In the genomic region with DNA sequence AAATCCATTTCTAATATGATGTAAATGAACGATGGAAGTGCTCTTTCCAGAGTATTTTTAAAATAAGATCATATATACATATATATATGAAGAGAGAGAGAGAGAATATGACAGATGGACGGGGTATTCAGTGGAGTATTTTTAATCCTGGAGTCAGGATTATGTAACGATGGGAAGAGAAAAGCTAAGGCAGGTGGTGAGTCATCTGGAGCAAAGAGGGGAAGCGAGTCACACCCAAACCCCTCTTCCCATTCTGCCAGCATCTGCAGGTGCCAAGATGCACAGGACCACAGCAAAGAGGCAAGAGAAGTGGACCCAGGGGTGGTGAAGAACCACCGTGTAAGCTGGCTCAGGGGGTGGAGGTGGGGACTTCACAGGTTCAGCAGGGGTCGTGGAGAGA, we compare ENCODE assay signal across 23 cellular contexts.
"Had no signal": no experiment of that assay in that cellular context is flagged by ENCODE, and none has a peak within 500 bp of the region (broad histone marks: within the 10 kb centered on the region; RNA-seq: fewer than 3 reads in every experiment).

No MANE protein-coding gene starts in this region.

- H3K36me3 ChIP-seq: brain microvascular endothelial cell, colonic mucosa, esophagus squamous epithelium, gastroesophageal sphincter, pancreas, right lobe of liver, thoracic aorta had no signal

- H3K27me3 ChIP-seq: brain microvascular endothelial cell, colonic mucosa, pancreas had no signal

- H3K4me3 Mint-ChIP-seq: activated CD8-positive, alpha-beta T cell treated with anti-CD3 and anti-CD28 coated beads, Interleukin-2, amount 10 ng/mL, durations not matched to agents 7 days and 5 days; activated T-helper 1 cell treated with anti-CD3 and anti-CD28 coated beads, Interleukin-12 subunit alpha, Interleukin-12 subunit beta, Interleukin-2, Interleukin-4 antibody, amounts not matched to agents 30 ng/mL and 10 ng/mL and 1 ng/mL, durations not matched to agents 14 hours and 24 hours and 36 hours; central memory CD8-positive, alpha-beta T cell; memory B cell; nephron; stimulated activated naive CD8-positive, alpha-beta T cell treated with anti-CD3 and anti-CD28 coated beads, Interleukin-15, amount 100 ng/mL, for 72 hours; type B pancreatic cell had no signal

- H3K9me3 ChIP-seq: colonic mucosa, esophagus squamous epithelium, gastroesophageal sphincter, pancreas, right lobe of liver, thoracic aorta had no signal

- H3K4me1 ChIP-seq: colonic mucosa, esophagus squamous epithelium, gastroesophageal sphincter, pancreas, right lobe of liver had no signal

- DNase-seq: activated CD4-positive, alpha-beta T cell treated with anti-CD3 and anti-CD28 coated beads for 1 hour; activated CD4-positive, alpha-beta T cell treated with anti-CD3 and anti-CD28 coated beads, Interleukin-2, amount 50 U/mL, for 1 hour; activated CD8-positive, alpha-beta T cell treated with anti-CD3 and anti-CD28 coated beads, Interleukin-2, amount 10 ng/mL, durations not matched to agents 7 days and 5 days; activated gamma-delta T cell; activated naive CD4-positive, alpha-beta T cell treated with anti-CD3 and anti-CD28 coated beads, Interleukin-2, amount 50 U/mL, for 16 hours; aorta; brain microvascular endothelial cell; colonic mucosa; esophagus squamous epithelium; left ventricle myocardium superior; pancreas; right lobe of liver; stimulated activated CD4-positive, alpha-beta T cell treated with anti-CD3 and anti-CD28 coated beads, Interleukin-1b, Interleukin-23, amount 100 ng/mL, for 48 hours; stimulated activated naive CD8-positive, alpha-beta T cell treated with anti-CD3 and anti-CD28 coated beads, Interleukin-15, amount 100 ng/mL, for 72 hours; T-helper 1 cell had no signal

- H3K27ac Mint-ChIP-seq: activated CD8-positive, alpha-beta T cell treated with anti-CD3 and anti-CD28 coated beads, Interleukin-2, amount 10 ng/mL, durations not matched to agents 7 days and 5 days; activated T-helper 1 cell treated with anti-CD3 and anti-CD28 coated beads, Interleukin-12 subunit alpha, Interleukin-12 subunit beta, Interleukin-2, Interleukin-4 antibody, amounts not matched to agents 30 ng/mL and 10 ng/mL and 1 ng/mL, durations not matched to agents 14 hours and 24 hours and 36 hours; memory B cell; nephron; stimulated activated naive CD8-positive, alpha-beta T cell treated with anti-CD3 and anti-CD28 coated beads, Interleukin-15, amount 100 ng/mL, for 72 hours; type B pancreatic cell had no signal

- H3K27ac ChIP-seq: brain microvascular endothelial cell, colonic mucosa, esophagus squamous epithelium, gastroesophageal sphincter, pancreas, right lobe of liver, skin epidermis, thoracic aorta had no signal

- H3K4me3 ChIP-seq: colonic mucosa, esophagus squamous epithelium, gastroesophageal sphincter, pancreas, right lobe of liver, skin epidermis, thoracic aorta had no signal

- H3K4me1 Mint-ChIP-seq: central memory CD8-positive, alpha-beta T cell; nephron; stimulated activated naive CD8-positive, alpha-beta T cell treated with anti-CD3 and anti-CD28 coated beads, Interleukin-15, amount 100 ng/mL, for 72 hours had no signal

- H3K9me3 Mint-ChIP-seq: activated T-helper 1 cell treated with anti-CD3 and anti-CD28 coated beads, Interleukin-12 subunit alpha, Interleukin-12 subunit beta, Interleukin-2, Interleukin-4 antibody, amounts not matched to agents 30 ng/mL and 10 ng/mL and 1 ng/mL, durations not matched to agents 14 hours and 24 hours and 36 hours; central memory CD8-positive, alpha-beta T cell; memory B cell; nephron; stimulated activated naive CD8-positive, alpha-beta T cell treated with anti-CD3 and anti-CD28 coated beads, Interleukin-15, amount 100 ng/mL, for 72 hours; type B pancreatic cell had no signal

- H3K36me3 Mint-ChIP-seq: memory B cell, type B pancreatic cell had no signal
